Comparison of ENCODE assay signal across 1 cellular context in genomic region chr15:48657891-48658591, GRCh38.
TF ChIP-seq lines count a peak whose summit lies in the region.

No MANE protein-coding gene starts in this region.

TF ChIP-seq in IMR-90, 13 proteins besides CTCF, POLR2A, EP300 and RAD21:
- TF ChIP-seq USF2 (IDR thresholded peaks at IDR 0.05; ENCODE audit: low read depth, low read length), result no peak
- TF ChIP-seq MAFK (IDR thresholded peaks at IDR 0.05; ENCODE audit: low read depth, low read length), result no peak
- TF ChIP-seq RCOR1 (IDR thresholded peaks at IDR 0.05; ENCODE audit: insufficient replicate concordance, low read length), result no peak
- no peak for TF ChIP-seq BHLHE40 (IDR thresholded peaks at IDR 0.05; ENCODE audit: low read depth, low read length)
- TF ChIP-seq MAZ (IDR thresholded peaks at IDR 0.05; ENCODE audit: borderline replicate concordance, low read depth, low read length), result no peak
- TF ChIP-seq MXI1 (IDR thresholded peaks at IDR 0.05; ENCODE audit: borderline replicate concordance, low read depth, low read length), result no peak
- no peak for TF ChIP-seq CHD1 (IDR thresholded peaks at IDR 0.05; ENCODE audit: low read depth, low read length)
- TF ChIP-seq ELK1 (IDR thresholded peaks at IDR 0.05; ENCODE audit: borderline replicate concordance, low read depth, low read length), result no peak
- no peak for TF ChIP-seq NFE2L2 (IDR thresholded peaks at IDR 0.05; ENCODE audit: low read depth, low read length)
- no peak for TF ChIP-seq FOS (IDR thresholded peaks at IDR 0.05; ENCODE audit: low read depth, low read length)
- TF ChIP-seq RFX5 (IDR thresholded peaks at IDR 0.05; ENCODE audit: low read depth, low read length), result no peak
- no peak for TF ChIP-seq SMC3 (IDR thresholded peaks at IDR 0.05; ENCODE audit: low read depth, low read length)
- no peak for TF ChIP-seq CEBPB (IDR thresholded peaks at IDR 0.05; ENCODE audit: low read depth, low read length)
